ENCODE assay signal across 9 cellular contexts in the genomic region with DNA sequence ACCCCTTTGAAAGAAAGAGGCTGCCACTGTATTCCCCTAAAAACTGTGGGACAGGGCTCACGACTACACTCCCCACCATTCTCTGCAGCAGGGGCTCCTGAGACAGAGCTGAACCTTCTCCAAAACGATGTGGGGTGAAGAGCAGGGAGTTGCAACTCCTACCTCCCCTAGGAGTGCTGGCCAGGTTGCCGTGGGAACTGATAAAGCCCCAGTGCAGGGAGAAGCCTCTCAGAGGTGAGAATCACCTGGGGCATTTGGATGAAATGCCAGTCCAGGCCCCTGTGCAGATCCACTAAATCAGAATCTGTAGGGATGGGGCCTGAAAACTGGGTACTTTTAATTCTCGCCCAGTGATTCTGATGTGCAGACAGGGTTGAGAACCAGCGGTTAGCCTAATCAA. TPM values are rescaled to one million over a fixed set of nuclear protein-coding genes. Genes with fewer than 3 reads are reported as not detected.
DNase-seq lines count a peak whose midpoint lies in the region; ATAC-seq and TF ChIP-seq lines count a peak whose summit lies in the region.
"Had no signal": no experiment of that assay in that cellular context is flagged by ENCODE, and none has a peak within 500 bp of the region (broad histone marks: within the 10 kb centered on the region; RNA-seq: fewer than 3 reads in every experiment).

No MANE protein-coding gene starts in this region.

- H3K4me1 ChIP-seq in cardiac muscle cell (ENCODE audit: low read depth) (no peaks in the 10 kb centered on the region), right lobe of liver (peaks cover 0 to 34% (median 15%) of the 10 kb centered on the region in 4 donors), tibial nerve (peaks cover 6 to 55% (median 24%) of the 10 kb centered on the region in 4 donors)

- no peaks in the 10 kb centered on the region for H3K27me3 ChIP-seq in cardiac muscle cell
- H3K27me3 ChIP-seq in right lobe of liver, result no peaks in the 10 kb centered on the region
- no peaks in the 10 kb centered on the region for H3K27me3 ChIP-seq in tibial nerve

- H3K27ac ChIP-seq in cardiac muscle cell (no peak overlapping the region), right lobe of liver (peak overlapping the region; percentile 100), tibial nerve (peak overlapping the region; percentile 96 to 100 (median 98))

- TF ChIP-seq CTCF in cardiac muscle cell (IDR thresholded peaks at IDR 0.05; ENCODE audit: low read depth, low read length) (no peak), astrocyte of the cerebellum (IDR thresholded peaks at IDR 0.05; ENCODE audit: low read depth, low read length, missing control alignments) (no peak), right lobe of liver (IDR thresholded peaks at IDR 0.05) (no peak), tibial nerve (IDR thresholded peaks at IDR 0.05) (no peak)

- no peaks in the 10 kb centered on the region for H3K9me3 ChIP-seq in cardiac muscle cell (ENCODE audit: low read depth)
- H3K9me3 ChIP-seq in right lobe of liver, result no peaks in the 10 kb centered on the region
- no peaks in the 10 kb centered on the region for H3K9me3 ChIP-seq in tibial nerve

- no peak for DNase-seq in cardiac muscle cell (ENCODE audit: low read depth in 1 of 2, low spot score in 1 of 2)
- no peak for DNase-seq in left ventricle myocardium superior
- no peak for DNase-seq in astrocyte of the cerebellum (ENCODE audit: low read depth)
- DNase-seq in right lobe of liver, result no peak
- no peak for DNase-seq in tibial nerve (ENCODE audit: low spot score in 2 of 2)
- no peak for DNase-seq in left lobe of liver (ENCODE audit: low spot score)

- TF ChIP-seq EP300 in tibial nerve (IDR thresholded peaks at IDR 0.05), result no peak

- in situ Hi-C loops in astrocyte of the cerebellum (cut with HindIII; ENCODE audit: low sequenced_read_pairs), result no loop called here

- ATAC-seq in left ventricle myocardium superior (no peak), right lobe of liver (no peak), GM19455 (IDR thresholded peaks at IDR 0.05; ENCODE audit: unreplicated experiment) (no peak), left lobe of liver (no peak), HG02610 (IDR thresholded peaks at IDR 0.05; ENCODE audit: unreplicated experiment) (no peak)

- TF ChIP-seq POLR2A in right lobe of liver (IDR thresholded peaks at IDR 0.05) (no peak), tibial nerve (IDR thresholded peaks at IDR 0.05) (no peak)

- H3K4me3 ChIP-seq in cardiac muscle cell (peak overlapping the region; percentile 68), astrocyte of the cerebellum (ENCODE audit: low read depth, low read length) (peak overlapping the region; percentile 65), right lobe of liver (peak overlapping the region; percentile 76 to 84 (median 81)), tibial nerve (peak overlapping the region; percentile 65 to 95 (median 68))

- intact Hi-C loops in left ventricle myocardium superior (cut with micrococcal nuclease) (no loop called here), right lobe of liver (cut with DNase I) (no loop called here)

- H3K36me3 ChIP-seq in cardiac muscle cell (no peaks in the 10 kb centered on the region), right lobe of liver (no peaks in the 10 kb centered on the region), tibial nerve (peaks cover 0 to 16% (median 0%) of the 10 kb centered on the region in 3 donors)

- WGBS in right lobe of liver (ENCODE audit: insufficient coverage, low coverage, low lambda C conversion rate, missing lambda C conversion rate), result 21% methylated on average over 3 of the region's 5 CpGs
- WGBS in tibial nerve, 2 donors, result 31 to 36% methylated on average over 5 of the region's 5 CpGs

RNA-seq across cellular contexts. Expression of a gene that starts 0.9 kb away (rescaled TPM):
- total RNA-seq in cardiac muscle cell, result 2.9 and 5.5 TPM in 2 replicates
- 11.6 and 15.7 TPM in 2 replicates for polyA plus RNA-seq in cardiac muscle cell
- 11.6 TPM for total RNA-seq in left ventricle myocardium superior
- total RNA-seq in right lobe of liver, result 10 to 100 TPM; 10.2 to 17.6 (median 12.4) TPM
- total RNA-seq in tibial nerve, result 10 to 100 TPM; 12.3 to 19.5 (median 16.7) TPM
- 14.8 TPM for total RNA-seq in left lobe of liver

RNA-seq across cellular contexts. Expression of a gene that starts 42.0 kb away (rescaled TPM):
- total RNA-seq in cardiac muscle cell (0.11 and 0.12 TPM in 2 replicates), left ventricle myocardium superior (0.55 TPM), right lobe of liver (under 1 TPM in 5 of 6 experiments, not detected in 1; 0.06 to 0.53 (median 0.33) TPM), tibial nerve (not detected), left lobe of liver (0.48 TPM)
- polyA plus RNA-seq in cardiac muscle cell, result not detected in 2 replicates
- total RNA-seq: glomerular endothelial cell had no signal

RNA-seq across cellular contexts. Expression of a gene that starts 58.8 kb away (rescaled TPM):
- total RNA-seq in cardiac muscle cell, result not detected in 2 replicates
- 0.15 TPM in 1 of 2 replicates, not detected in the other for polyA plus RNA-seq in cardiac muscle cell
- total RNA-seq in left ventricle myocardium superior, result not detected
- total RNA-seq in right lobe of liver, result not detected
- not detected for total RNA-seq in tibial nerve
- total RNA-seq in left lobe of liver, result not detected
- total RNA-seq: glomerular endothelial cell had no signal
